ENCODE assay signal across 8 cellular contexts in genomic region chr3:118851799-118852198, GRCh38.
DNase-seq lines count a peak whose midpoint lies in the region; ATAC-seq and TF ChIP-seq lines count a peak whose summit lies in the region.
"Not testable (repeated sequence)": the region's sequence is repeated elsewhere in the genome, so short reads cannot be mapped to it uniquely, and the experiment has no call there.

No MANE protein-coding gene starts in this region.

- not testable (repeated sequence) for H3K4me1 ChIP-seq in naive thymus-derived CD4-positive, alpha-beta T cell (ENCODE audit: control insufficient read depth in 2 of 2, insufficient read depth in 2 of 2, low read length in 2 of 2)

- peak overlapping the region; percentile 61 to 88 for H3K4me3 Mint-ChIP-seq in activated T-cell treated with anti-CD3 and anti-CD28 coated beads, Interleukin-2, amount 50 U/mL, for 72 hours
- H3K4me3 Mint-ChIP-seq in naive thymus-derived CD4-positive, alpha-beta T cell, result peak overlapping the region in 3 of 10 donors; percentile 2 to 41 (median 28)

- CTCF ChIA-PET in naive thymus-derived CD4-positive, alpha-beta T cell (lab: Charles Lee), result interaction anchor here (0.8 kb wide), 1 partner anchor 34 kb away, joined by 3 read pairs; no protein-coding TSS in a partner anchor

- ATAC-seq in GM21529 (IDR thresholded peaks at IDR 0.05; ENCODE audit: unreplicated experiment) (peak; percentile 76), HG03135 (IDR thresholded peaks at IDR 0.05; ENCODE audit: unreplicated experiment) (peak; percentile 65)
- ATAC-seq in activated T-cell treated with anti-CD3 and anti-CD28 coated beads, Interleukin-2, amount 50 U/mL, for 72 hours (replicated peaks in 1 of 2), result peak; percentile 27 to 89
- ATAC-seq in naive thymus-derived CD4-positive, alpha-beta T cell, result peak; percentile 56

- H3K4me3 ChIP-seq in AG09309 (ENCODE audit: control insufficient read depth, low read depth, low read length), result peak overlapping the region; percentile 18
- H3K4me3 ChIP-seq in GM12864 (ENCODE audit: low read depth, low read length), result peak overlapping the region; percentile 20
- H3K4me3 ChIP-seq in naive thymus-derived CD4-positive, alpha-beta T cell (ENCODE audit: low read length), result peak overlapping the region; percentile 34

- H3K27me3 ChIP-seq in naive thymus-derived CD4-positive, alpha-beta T cell (ENCODE audit: control insufficient read depth in 2 of 2, insufficient read depth in 2 of 2, low read length in 2 of 2), result not testable (repeated sequence)

- peaks cover 0 to 11% of the 10 kb centered on the region in 2 donors for H3K9me3 Mint-ChIP-seq in activated T-cell treated with anti-CD3 and anti-CD28 coated beads, Interleukin-2, amount 50 U/mL, for 72 hours
- H3K9me3 Mint-ChIP-seq in naive thymus-derived CD4-positive, alpha-beta T cell, result peaks cover 4 to 24% (median 10%) of the 10 kb centered on the region in 11 donors

- H3K27ac Mint-ChIP-seq in activated T-cell treated with anti-CD3 and anti-CD28 coated beads, Interleukin-2, amount 50 U/mL, for 72 hours, result peak overlapping the region; percentile 84
- H3K27ac Mint-ChIP-seq in naive thymus-derived CD4-positive, alpha-beta T cell, result peak overlapping the region in 1 of 9 donors; percentile 34

- not testable (repeated sequence) for H3K27ac ChIP-seq in naive thymus-derived CD4-positive, alpha-beta T cell (ENCODE audit: low read depth, low read length)

- not testable (repeated sequence) for DNase-seq in AG09309 (ENCODE audit: low read depth); naive thymus-derived CD4-positive, alpha-beta T cell
- DNase-seq in GM12864 (ENCODE audit: low read depth) (peak; percentile 57), MV-4-11 (lab: John Stamatoyannopoulos, UW) (peak; percentile 33), SK-MEL-5 (ENCODE audit: low read depth, low spot score) (peak; percentile 58)
- peak in 1 of 2 donors; percentile 38 for DNase-seq in activated T-cell treated with anti-CD3 and anti-CD28 coated beads, Interleukin-2, amount 50 U/mL, for 72 hours

- H3K36me3 ChIP-seq in naive thymus-derived CD4-positive, alpha-beta T cell (ENCODE audit: control insufficient read depth in 2 of 3, insufficient read depth in 3 of 3, low read length in 3 of 3), result not testable (repeated sequence)

- H3K9me3 ChIP-seq in naive thymus-derived CD4-positive, alpha-beta T cell (ENCODE audit: control insufficient read depth in 2 of 3, low read length in 3 of 3), result not testable (repeated sequence)

- not testable (repeated sequence) for H3K36me3 Mint-ChIP-seq in activated T-cell treated with anti-CD3 and anti-CD28 coated beads, Interleukin-2, amount 50 U/mL, for 72 hours (ENCODE audit: insufficient read depth in 2 of 2); naive thymus-derived CD4-positive, alpha-beta T cell

- TF ChIP-seq CTCF in AG09309 (IDR thresholded peaks at IDR 0.05; ENCODE audit: control insufficient read depth, insufficient read depth, low read depth, low read length, missing control alignments); GM12864 (IDR thresholded peaks at IDR 0.05; ENCODE audit: low read depth, low read length, missing control alignments): not testable (repeated sequence)

- intact Hi-C loops in naive thymus-derived CD4-positive, alpha-beta T cell (cut with micrococcal nuclease), result not testable (repeated sequence)

- not testable (repeated sequence) for H3K27me3 Mint-ChIP-seq in activated T-cell treated with anti-CD3 and anti-CD28 coated beads, Interleukin-2, amount 50 U/mL, for 72 hours (ENCODE audit: low read depth); naive thymus-derived CD4-positive, alpha-beta T cell

- H3K4me1 Mint-ChIP-seq in activated T-cell treated with anti-CD3 and anti-CD28 coated beads, Interleukin-2, amount 50 U/mL, for 72 hours (ENCODE audit: low read depth); naive thymus-derived CD4-positive, alpha-beta T cell: not testable (repeated sequence)

- in situ Hi-C loops in SK-MEL-5 (cut with HindIII; ENCODE audit: low pct_unique_long_range_greater_than_20kb, low sequenced_read_pairs), result not testable (repeated sequence)

- POLR2A ChIA-PET in naive thymus-derived CD4-positive, alpha-beta T cell (lab: Charles Lee), result not testable (repeated sequence)
